27 cellular contexts compared by ENCODE assay signal in the genomic region with DNA sequence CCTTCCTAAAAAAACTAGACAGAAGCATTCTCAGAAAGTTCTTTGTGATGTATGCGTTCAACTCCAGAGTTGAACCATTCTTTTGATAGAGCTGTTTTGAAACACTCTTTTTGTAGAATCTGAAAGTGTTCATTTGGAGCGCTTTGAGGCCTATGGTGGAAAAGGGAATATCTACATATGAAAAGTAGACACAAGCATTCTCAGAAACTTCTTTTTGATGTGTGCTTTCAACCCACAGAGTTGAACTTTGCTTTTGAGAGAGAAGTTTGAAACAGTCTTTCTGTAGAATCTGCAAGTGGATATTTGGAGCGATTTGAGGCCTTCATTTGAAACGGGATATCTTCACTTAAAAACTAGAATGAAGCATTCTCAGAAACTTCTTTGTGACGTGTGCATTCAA.
DNase-seq lines count a peak whose midpoint lies in the region; ATAC-seq and FAIRE-seq lines count a peak whose summit lies in the region.
"Had no signal": no experiment of that assay in that cellular context is flagged by ENCODE, and none has a peak within 500 bp of the region (broad histone marks: within the 10 kb centered on the region; RNA-seq: fewer than 3 reads in every experiment).

No MANE protein-coding gene starts in this region.

- CTCF ChIA-PET in activated naive CD4-positive, alpha-beta T cell treated with anti-CD3 and anti-CD28 coated beads for 36 hours (lab: Charles Lee), result no interaction called here
- CTCF ChIA-PET in CD4-positive, alpha-beta memory T cell (lab: Charles Lee; ENCODE audit: partially characterized antibody), result no interaction called here
- CTCF ChIA-PET in T-cell (lab: Charles Lee), result no interaction called here

- peak overlapping the region; percentile 66 for H3K27ac Mint-ChIP-seq in activated naive CD4-positive, alpha-beta T cell treated with anti-CD3 and anti-CD28 coated beads for 36 hours
- H3K27ac Mint-ChIP-seq in CD4-positive, alpha-beta memory T cell, result peak overlapping the region in 6 of 7 donors; percentile 36 to 82 (median 72)
- H3K27ac Mint-ChIP-seq in T-cell, result peak overlapping the region; percentile 84 to 90
- H3K27ac Mint-ChIP-seq in activated naive CD8-positive, alpha-beta T cell treated with anti-CD3 and anti-CD28 coated beads, Interleukin-2, amount 10 ng/mL, durations not matched to agents 7 days and 5 days, result peak overlapping the region; percentile 76

- POLR2A ChIA-PET in CD4-positive, alpha-beta memory T cell (lab: Charles Lee; ENCODE audit: partially characterized antibody), result no interaction called here
- POLR2A ChIA-PET in T-cell (lab: Charles Lee), result interaction anchor here in 1 of 2 donors (0.6 kb wide), 1 partner anchor 93 kb away, joined by 3 read pairs; no protein-coding TSS in a partner anchor
- POLR2A ChIA-PET in activated naive CD8-positive, alpha-beta T cell treated with anti-CD3 and anti-CD28 coated beads, Interleukin-2, amount 10 ng/mL, durations not matched to agents 7 days and 5 days (lab: Charles Lee), result no interaction called here

- H3K27ac ChIP-seq in CD4-positive, alpha-beta memory T cell (ENCODE audit: low read depth, low read length), result no peak overlapping the region
- H3K27ac ChIP-seq: BLaER1, HL-60, PC-9 had no signal

- ATAC-seq in T-cell (replicated peaks in 1 of 4) (peak in 1 of 4 experiments; percentile 45), HG03095 (IDR thresholded peaks at IDR 0.05; ENCODE audit: unreplicated experiment) (no peak)
- ATAC-seq in activated naive CD8-positive, alpha-beta T cell treated with anti-CD3 and anti-CD28 coated beads, Interleukin-2, amount 10 ng/mL, durations not matched to agents 7 days and 5 days (ENCODE audit: low read depth), result no peak

- FAIRE-seq in frontal cortex (lab: Jason Lieb, UNC), result no peak
- FAIRE-seq: D721Med, GM19239 had no signal

- no peaks in the 10 kb centered on the region for H3K9me3 Mint-ChIP-seq in activated naive CD4-positive, alpha-beta T cell treated with anti-CD3 and anti-CD28 coated beads for 36 hours
- H3K9me3 Mint-ChIP-seq in CD4-positive, alpha-beta memory T cell, result peaks cover 0 to 4% (median 0%) of the 10 kb centered on the region in 8 donors
- H3K9me3 Mint-ChIP-seq in T-cell, result no peaks in the 10 kb centered on the region
- peaks cover 27% of the 10 kb centered on the region for H3K9me3 Mint-ChIP-seq in activated naive CD8-positive, alpha-beta T cell treated with anti-CD3 and anti-CD28 coated beads, Interleukin-2, amount 10 ng/mL, durations not matched to agents 7 days and 5 days

- H3K4me1 ChIP-seq in CD4-positive, alpha-beta memory T cell (ENCODE audit: insufficient read depth, low read length), result peaks cover 37% of the 10 kb centered on the region
- H3K4me1 ChIP-seq: BLaER1 had no signal

- peaks cover 5% of the 10 kb centered on the region for H3K36me3 Mint-ChIP-seq in activated naive CD4-positive, alpha-beta T cell treated with anti-CD3 and anti-CD28 coated beads for 36 hours (ENCODE audit: low read depth)
- peaks cover 0 to 6% of the 10 kb centered on the region in 2 donors for H3K36me3 Mint-ChIP-seq in CD4-positive, alpha-beta memory T cell
- H3K36me3 Mint-ChIP-seq in T-cell, result peaks cover 9% of the 10 kb centered on the region
- peaks cover 74% of the 10 kb centered on the region for H3K36me3 Mint-ChIP-seq in activated naive CD8-positive, alpha-beta T cell treated with anti-CD3 and anti-CD28 coated beads, Interleukin-2, amount 10 ng/mL, durations not matched to agents 7 days and 5 days

- H3K4me1 Mint-ChIP-seq in activated naive CD4-positive, alpha-beta T cell treated with anti-CD3 and anti-CD28 coated beads for 36 hours (ENCODE audit: low read depth), result peaks cover 67% of the 10 kb centered on the region
- H3K4me1 Mint-ChIP-seq in CD4-positive, alpha-beta memory T cell, result peaks cover 19 to 59% (median 42%) of the 10 kb centered on the region in 4 donors
- peaks cover 50 to 67% (median 50%) of the 10 kb centered on the region in 3 donors for H3K4me1 Mint-ChIP-seq in T-cell
- H3K4me1 Mint-ChIP-seq in activated naive CD8-positive, alpha-beta T cell treated with anti-CD3 and anti-CD28 coated beads, Interleukin-2, amount 10 ng/mL, durations not matched to agents 7 days and 5 days, result peaks cover 41% of the 10 kb centered on the region

- no peak for DNase-seq in activated naive CD4-positive, alpha-beta T cell treated with anti-CD3 and anti-CD28 coated beads for 36 hours
- no peak for DNase-seq in activated naive CD4-positive, alpha-beta T cell treated with anti-CD3 and anti-CD28 coated beads, Interleukin-2, amount 50 U/mL, for 16 hours
- DNase-seq in CD4-positive, alpha-beta memory T cell, result no peak
- DNase-seq in T-cell (no peak), frontal cortex (ENCODE audit: low spot score in 2 of 2) (no peak)
- DNase-seq in activated naive CD8-positive, alpha-beta T cell treated with anti-CD3 and anti-CD28 coated beads, Interleukin-2, amount 10 ng/mL, durations not matched to agents 7 days and 5 days, result no peak
- DNase-seq: DMS53, EL, GF-D8, GOT3, HCEC 1CT, KBM-7, MM.1S, NCI-H1092, NCI-H1436, NCI-H1930, NCI-H2227 treated with DMSO at 0.1 percent for 48 hours, NCI-H510A treated with DMSO at 0.1 percent for 48 hours, NCI-H748 treated with DMSO at 0.1 percent for 48 hours, PC-9, RPMI8226, SHP77 had no signal

- no peak overlapping the region for H3K4me3 Mint-ChIP-seq in activated naive CD4-positive, alpha-beta T cell treated with anti-CD3 and anti-CD28 coated beads for 36 hours
- peak overlapping the region in 6 of 8 donors; percentile 15 to 54 (median 44) for H3K4me3 Mint-ChIP-seq in CD4-positive, alpha-beta memory T cell
- H3K4me3 Mint-ChIP-seq in T-cell, result peak overlapping the region in 1 of 3 donors; percentile 47
- peak overlapping the region; percentile 35 for H3K4me3 Mint-ChIP-seq in activated naive CD8-positive, alpha-beta T cell treated with anti-CD3 and anti-CD28 coated beads, Interleukin-2, amount 10 ng/mL, durations not matched to agents 7 days and 5 days

- H3K9me3 ChIP-seq in CD4-positive, alpha-beta memory T cell (ENCODE audit: control insufficient read depth in 1 of 2, low read length in 2 of 2), result no peaks in the 10 kb centered on the region
- H3K9me3 ChIP-seq: BLaER1 had no signal

- no peaks in the 10 kb centered on the region for H3K27me3 Mint-ChIP-seq in activated naive CD4-positive, alpha-beta T cell treated with anti-CD3 and anti-CD28 coated beads for 36 hours (ENCODE audit: low read depth)
- H3K27me3 Mint-ChIP-seq in CD4-positive, alpha-beta memory T cell, result no peaks in the 10 kb centered on the region
- H3K27me3 Mint-ChIP-seq in T-cell, result no peaks in the 10 kb centered on the region
- no peaks in the 10 kb centered on the region for H3K27me3 Mint-ChIP-seq in activated naive CD8-positive, alpha-beta T cell treated with anti-CD3 and anti-CD28 coated beads, Interleukin-2, amount 10 ng/mL, durations not matched to agents 7 days and 5 days

- H3K36me3 ChIP-seq in CD4-positive, alpha-beta memory T cell (ENCODE audit: insufficient read depth, low read length), result no peaks in the 10 kb centered on the region
- H3K36me3 ChIP-seq: BLaER1 had no signal

- no peak overlapping the region for H3K4me3 ChIP-seq in CD4-positive, alpha-beta memory T cell (ENCODE audit: low read length in 2 of 2)
- H3K4me3 ChIP-seq: BLaER1, PC-9 had no signal

- no peaks in the 10 kb centered on the region for H3K27me3 ChIP-seq in CD4-positive, alpha-beta memory T cell (ENCODE audit: insufficient read depth, low read length)
- H3K27me3 ChIP-seq: BLaER1 had no signal

- intact Hi-C loops in activated naive CD4-positive, alpha-beta T cell treated with anti-CD3 and anti-CD28 coated beads for 36 hours (cut with micrococcal nuclease), result loop anchor here (1.0 to 2.0 kb wide), 4 partner anchors 9 to 61 kb away; no protein-coding TSS in a partner anchor
- intact Hi-C loops in CD4-positive, alpha-beta memory T cell (cut with micrococcal nuclease), result loop anchor here (1.0 kb wide), 1 partner anchor 9 kb away; no protein-coding TSS in a partner anchor
